1 cellular context compared by ENCODE assay signal in the genomic region with DNA sequence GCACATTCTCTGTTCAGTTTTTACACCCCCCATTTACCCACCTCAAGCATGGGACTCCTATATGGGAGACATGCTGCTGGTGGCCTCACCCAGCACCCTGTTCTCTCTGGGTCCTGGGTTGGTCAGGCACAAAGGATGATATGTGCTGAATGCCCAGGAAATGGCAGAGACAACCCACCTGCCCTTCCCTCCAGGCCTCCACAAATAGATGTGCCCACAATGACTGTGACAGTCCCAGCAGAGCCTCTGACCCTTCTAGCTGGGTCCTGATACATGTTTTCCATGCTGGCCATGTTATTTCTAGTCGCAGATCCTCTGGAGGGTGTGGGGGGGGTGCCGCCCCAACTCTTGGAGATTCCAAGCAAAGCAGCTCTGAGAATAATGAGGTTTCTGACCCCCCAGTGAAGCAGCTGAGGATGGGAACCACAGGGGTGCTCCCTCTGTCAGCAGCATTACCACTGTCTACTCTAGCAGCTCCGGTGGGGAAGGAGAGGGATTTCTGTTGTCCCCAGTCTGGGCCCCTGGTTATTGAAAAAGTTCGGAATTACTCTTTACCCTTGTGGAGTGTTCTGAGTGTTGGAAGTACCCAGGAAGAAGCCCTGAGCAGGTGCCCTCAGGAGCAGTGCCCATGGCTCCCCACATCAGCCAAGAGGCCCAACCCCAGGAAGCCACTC.
A peak's percentile ranks its signal among the peaks of the same experiment; 100 is the strongest.
TF ChIP-seq lines count a peak whose summit lies in the region.

No MANE protein-coding gene starts in this region.

TF ChIP-seq in H1, 55 proteins besides CTCF, POLR2A, EP300 and RAD21:
- TF ChIP-seq POLR2AphosphoS5 (IDR thresholded peaks at IDR 0.05; ENCODE audit: low read depth, low read length): 0 out of 2 replicates have a peak, but pooled peaks have one; percentile 34
- no peak for TF ChIP-seq TCF12 (IDR thresholded peaks at IDR 0.05; ENCODE audit: low read depth, low read length)
